ENCODE assay signal across 6 cellular contexts in genomic region chr2:98940102-98940501, GRCh38. TPM values are rescaled to one million over a fixed set of nuclear protein-coding genes. Genes with fewer than 3 reads are reported as not detected.
"Had no signal": no experiment of that assay in that cellular context is flagged by ENCODE, and none has a peak within 500 bp of the region (broad histone marks: within the 10 kb centered on the region; RNA-seq: fewer than 3 reads in every experiment).

No MANE protein-coding gene starts in this region.

- ATAC-seq: GM23338 had no signal

- H3K9me3 Mint-ChIP-seq: GM23338, H9, HFFc6, IgD-negative memory B cell had no signal

- H3K4me3 ChIP-seq: GM23338 had no signal

- H3K4me3 Mint-ChIP-seq: GM23338, H9, HFFc6 had no signal

- H2AFZ ChIP-seq: GM23338 had no signal

- H3K27ac Mint-ChIP-seq: GM23338, H9, HFFc6 had no signal

- H3K4me2 ChIP-seq: GM23338 had no signal

- DNase-seq: H9, HCEC 1CT, HFFc6, KBM-7 had no signal

RNA-seq across cellular contexts. Expression of gene CRACDL, which starts 4.1 kb away (rescaled TPM):
- total RNA-seq: HFFc6 had no signal
